ENCODE assay signal across 17 cellular contexts in the genomic region with DNA sequence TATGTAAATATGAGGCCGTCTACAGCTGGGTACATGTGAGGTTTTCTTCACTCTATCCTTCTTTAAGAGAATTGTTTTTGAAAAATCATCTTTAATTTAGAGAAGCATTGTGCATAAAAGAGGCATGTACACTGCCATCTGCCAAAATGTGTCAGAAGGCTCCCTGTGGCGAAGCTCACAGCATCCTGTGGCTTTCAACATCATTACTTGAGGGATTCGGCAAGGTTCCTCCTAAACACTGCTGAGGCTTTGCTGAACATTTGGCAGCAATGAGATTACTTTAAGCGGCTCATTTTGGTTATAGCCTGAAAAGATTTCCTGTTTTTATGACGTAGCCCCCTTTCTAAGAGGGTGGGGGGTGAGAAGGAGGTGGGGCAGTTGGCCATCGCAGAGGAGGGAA.
"Had no signal": no experiment of that assay in that cellular context is flagged by ENCODE, and none has a peak within 500 bp of the region (broad histone marks: within the 10 kb centered on the region; RNA-seq: fewer than 3 reads in every experiment).

No MANE protein-coding gene starts in this region.

- DNase-seq: activated CD4-positive, alpha-beta T cell treated with anti-CD3 and anti-CD28 coated beads, Interleukin-2, amount 50 U/mL, for 4 hours; activated effector memory CD4-positive, alpha-beta T cell treated with anti-CD3 and anti-CD28 coated beads, Interleukin-2, amount 50 U/mL, for 16 hours; activated T-cell treated with anti-CD3 and anti-CD28 coated beads, Interleukin-2, amount 50 U/mL, for 72 hours; dorsolateral prefrontal cortex; endodermal cell; foreskin keratinocyte; kidney; stimulated activated naive CD8-positive, alpha-beta T cell treated with anti-CD3 and anti-CD28 coated beads, Interleukin-15, Interleukin-2, amounts not matched to agents 100 U/mL and 50 U/mL, for 24 hours; substantia nigra; tibial artery had no signal

- H3K9ac ChIP-seq: neural progenitor cell had no signal

- H3K27ac ChIP-seq: ascending aorta, dorsolateral prefrontal cortex, epithelial cell of prostate, foreskin keratinocyte, neural progenitor cell, prostate gland, right atrium auricular region, tibial artery, VCaP had no signal

- H3K4me3 ChIP-seq: ascending aorta, dorsolateral prefrontal cortex, neural progenitor cell, prostate gland, right atrium auricular region, tibial artery had no signal

- H3K4me1 ChIP-seq: ascending aorta, foreskin keratinocyte, neural progenitor cell, prostate gland, right atrium auricular region had no signal

- H3K36me3 ChIP-seq: ascending aorta, neural progenitor cell, prostate gland, right atrium auricular region, tibial artery had no signal

- H2AFZ ChIP-seq: neural progenitor cell had no signal

- ATAC-seq: activated T-cell treated with anti-CD3 and anti-CD28 coated beads, Interleukin-2, amount 50 U/mL, for 72 hours; foreskin keratinocyte; left lobe of liver; stimulated activated naive CD8-positive, alpha-beta T cell treated with anti-CD3 and anti-CD28 coated beads, Interleukin-15, Interleukin-2, amounts not matched to agents 100 U/mL and 50 U/mL, for 24 hours had no signal

- H3K9me3 ChIP-seq: ascending aorta, prostate gland, right atrium auricular region, tibial artery had no signal

- H3K4me2 ChIP-seq: neural progenitor cell had no signal

- H3K27me3 ChIP-seq: ascending aorta, dorsolateral prefrontal cortex, foreskin keratinocyte, neural progenitor cell, right atrium auricular region, tibial artery had no signal
